13 cellular contexts compared by ENCODE assay signal in the genomic region with DNA sequence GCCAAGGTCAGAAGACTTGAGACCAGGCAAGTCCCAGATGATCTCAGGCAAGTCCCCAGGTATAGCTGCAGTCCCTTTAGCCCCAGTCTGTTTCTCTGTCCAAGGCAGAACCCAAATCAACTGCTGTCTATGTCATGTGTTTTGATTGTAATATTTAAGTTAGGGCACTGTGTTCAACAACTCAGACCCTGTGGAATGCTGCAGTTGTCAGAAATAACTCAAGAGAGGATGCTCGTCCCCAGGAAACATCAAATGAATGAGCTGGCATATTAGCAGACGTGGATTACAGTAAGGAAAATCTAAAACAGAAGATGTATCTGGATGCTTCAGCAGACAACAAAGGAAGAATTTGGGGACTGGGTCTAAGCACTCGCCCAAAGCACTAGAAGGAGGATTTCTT.
A peak's percentile ranks its signal among the peaks of the same experiment; 100 is the strongest.
DNase-seq lines count a peak whose midpoint lies in the region; ATAC-seq and TF ChIP-seq lines count a peak whose summit lies in the region.
"Had no signal": no experiment of that assay in that cellular context is flagged by ENCODE, and none has a peak within 500 bp of the region (broad histone marks: within the 10 kb centered on the region; RNA-seq: fewer than 3 reads in every experiment).

No MANE protein-coding gene starts in this region.

- H3K27ac ChIP-seq in smooth muscle cell (ENCODE audit: low read depth): peak overlapping the region; percentile 94

- H3K27ac Mint-ChIP-seq in activated B cell treated with CpG ODN at 0.5 μM for 24 hours: peak overlapping the region; percentile 93

- H3K27me3 ChIP-seq in smooth muscle cell (ENCODE audit: low read depth): no peaks in the 10 kb centered on the region

- peaks cover 99% of the 10 kb centered on the region for H3K4me1 Mint-ChIP-seq in activated B cell treated with CpG ODN at 0.5 μM for 24 hours

- no peaks in the 10 kb centered on the region for H3K36me3 ChIP-seq in smooth muscle cell (ENCODE audit: low read depth)

- peaks cover 9% of the 10 kb centered on the region for H4K20me1 ChIP-seq in smooth muscle cell (ENCODE audit: low read depth)

- H3K9ac ChIP-seq in smooth muscle cell (ENCODE audit: low read depth): peak overlapping the region; percentile 78

- TF ChIP-seq CTCF in activated B cell treated with CpG ODN at 0.5 μM for 24 hours (IDR thresholded peaks at IDR 0.05): no peak
- no peak for TF ChIP-seq CTCF in foreskin fibroblast (IDR thresholded peaks at IDR 0.05; ENCODE audit: low read depth, low read length)
- no peak for TF ChIP-seq CTCF in smooth muscle cell (IDR thresholded peaks at IDR 0.05; ENCODE audit: borderline replicate concordance, insufficient read depth, poor library complexity, severe bottlenecking)

- H3K4me3 ChIP-seq in foreskin fibroblast (ENCODE audit: low read depth in 1 of 2, low read length in 2 of 2) (no peak overlapping the region), smooth muscle cell (peak overlapping the region; percentile 14)
- H3K4me3 ChIP-seq: skin epidermis had no signal

- peak overlapping the region; percentile 73 for H3K4me2 ChIP-seq in smooth muscle cell

- 23% methylated on average over 3 of the region's 3 CpGs for WGBS in smooth muscle cell (ENCODE audit: low lambda C conversion rate)

- intact Hi-C loops in activated B cell treated with CpG ODN at 0.5 μM for 24 hours (cut with micrococcal nuclease): loop anchor here (5.0 kb wide), 1 partner anchor 34 kb away; no protein-coding TSS in a partner anchor

- peak overlapping the region; percentile 78 for H3K4me3 Mint-ChIP-seq in activated B cell treated with CpG ODN at 0.5 μM for 24 hours
- H3K4me3 Mint-ChIP-seq: neural crest cell had no signal

- H3K27me3 Mint-ChIP-seq in activated B cell treated with CpG ODN at 0.5 μM for 24 hours: no peaks in the 10 kb centered on the region

- H3K9me3 Mint-ChIP-seq in activated B cell treated with CpG ODN at 0.5 μM for 24 hours: no peaks in the 10 kb centered on the region
- H3K9me3 Mint-ChIP-seq: neural crest cell had no signal

- H3K9me3 ChIP-seq in smooth muscle cell (replicated peaks; ENCODE audit: low read depth): no peaks in the 10 kb centered on the region

- peaks cover 13% of the 10 kb centered on the region for H3K4me1 ChIP-seq in smooth muscle cell (ENCODE audit: low read depth)

- no peak for ATAC-seq in activated B cell treated with CpG ODN at 0.5 μM for 24 hours (ENCODE audit: low read depth)
- ATAC-seq in GM19035 (IDR thresholded peaks at IDR 0.05; ENCODE audit: unreplicated experiment): no peak

- H2AFZ ChIP-seq in smooth muscle cell (ENCODE audit: low read depth): no peak overlapping the region

- peaks cover 57% of the 10 kb centered on the region for H3K79me2 ChIP-seq in smooth muscle cell (ENCODE audit: low read depth)

- CTCF ChIA-PET in activated B cell treated with CpG ODN at 0.5 μM for 24 hours (lab: Charles Lee): interaction anchor here (0.9 to 1.5 kb wide), 5 partner anchors 9 to 1034 kb away, joined by 3 to 9 read pairs (median 4); no protein-coding TSS in a partner anchor

- H3K36me3 Mint-ChIP-seq in activated B cell treated with CpG ODN at 0.5 μM for 24 hours (ENCODE audit: low read depth): peaks cover 73% of the 10 kb centered on the region

- POLR2A ChIA-PET in activated B cell treated with CpG ODN at 0.5 μM for 24 hours (lab: Charles Lee): interaction anchor here (0.6 to 2.7 kb wide), 17 partner anchors 9 to 146 kb away, joined by 3 to 25 read pairs (median 6); no protein-coding TSS in a partner anchor

- H3F3A ChIP-seq in smooth muscle cell (ENCODE audit: low read depth): peaks cover 11% of the 10 kb centered on the region

- peak; percentile 44 for DNase-seq in GM04504 (ENCODE audit: low read depth)
- DNase-seq in activated B cell treated with CpG ODN at 0.5 μM for 24 hours: no peak
- DNase-seq in foreskin fibroblast: peak; percentile 35 to 81
- DNase-seq in smooth muscle cell (lab: John Stamatoyannopoulos, UW; ENCODE audit: unreplicated experiment): no peak
- no peak for DNase-seq in COLO668 (lab: John Stamatoyannopoulos, UW; ENCODE audit: unreplicated experiment)
- no peak for DNase-seq in NCI-H146 treated with DMSO at 0.1 percent for 48 hours (lab: John Stamatoyannopoulos, UW; ENCODE audit: unreplicated experiment)
- DNase-seq: activated naive CD4-positive, alpha-beta T cell treated with anti-CD3 and anti-CD28 coated beads, Interleukin-2, amount 50 U/mL, for 16 hours; NCI-H2029 treated with DMSO at 0.1 percent for 48 hours; NCI-H774; SHP77 had no signal

Comparison
In these comparisons a context has a peak if more than half of its experiments do, and no peak if none do; other contexts are left out.
1. DNase-seq: peak in GM04504 (single experiment) and foreskin fibroblast (2 of 2); none in activated B cell treated with CpG ODN at 0.5 μM for 24 hours (single experiment), smooth muscle cell (single experiment), COLO668 (single experiment) and NCI-H146 treated with DMSO at 0.1 percent for 48 hours (single experiment).